24 cellular contexts compared by ENCODE assay signal in the genomic region with DNA sequence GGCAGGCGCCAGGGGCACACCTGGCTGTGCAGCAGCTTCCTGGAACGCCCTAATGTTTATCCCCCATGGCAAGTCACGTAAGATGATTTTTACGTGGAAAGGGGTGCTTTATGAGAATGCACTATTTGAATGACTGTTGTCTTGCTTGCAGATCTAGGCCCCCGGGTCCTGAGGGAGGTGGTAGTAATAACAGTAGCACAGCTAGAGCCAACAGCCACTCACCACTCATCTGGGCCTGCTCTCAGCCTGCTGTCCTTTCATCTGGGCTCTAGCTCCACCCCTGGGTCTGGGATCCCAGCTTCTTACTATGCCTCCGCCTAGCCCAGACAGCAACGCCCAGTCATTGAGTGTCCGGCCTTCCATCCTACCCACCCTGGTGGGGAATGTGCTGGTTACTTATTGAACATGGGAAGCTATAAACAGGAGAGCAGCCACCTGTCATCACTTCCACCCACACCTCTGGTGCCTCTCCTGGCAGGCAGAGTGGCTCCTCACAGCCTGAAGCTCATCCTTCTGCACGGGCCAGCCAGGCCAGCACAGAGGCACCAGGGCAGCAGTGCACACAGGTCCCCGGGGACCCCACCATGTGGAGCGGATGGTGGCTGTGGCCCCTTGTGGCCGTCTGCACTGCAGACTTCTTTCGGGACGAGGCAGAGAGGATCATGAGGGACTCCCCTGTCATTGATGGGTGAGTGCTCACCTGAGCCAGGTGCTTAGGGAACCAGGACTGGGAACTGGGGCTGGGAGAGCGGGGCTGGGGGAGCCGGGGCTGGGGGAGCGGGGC. TPM values are rescaled to one million over a fixed set of nuclear protein-coding genes. Genes with fewer than 3 reads are reported as not detected.
"Had no signal": no experiment of that assay in that cellular context is flagged by ENCODE, and none has a peak within 500 bp of the region (broad histone marks: within the 10 kb centered on the region; RNA-seq: fewer than 3 reads in every experiment).

No MANE protein-coding gene starts in this region.

- FAIRE-seq: colon, islet of Langerhans, pancreas, urothelium cell line had no signal

- H3K36me3 ChIP-seq: lower lobe of right lung, neutrophil, pancreas, thyroid gland had no signal

- H3K4me2 ChIP-seq: hepatocyte had no signal

- H3K27ac ChIP-seq: epithelial cell of prostate, hepatocyte, lower lobe of right lung, neutrophil, pancreas, thyroid gland had no signal

- H3K9me3 ChIP-seq: lower lobe of right lung, neutrophil, pancreas, thyroid gland had no signal

- ATAC-seq: activated CD8-positive, alpha-beta T cell treated with anti-CD3 and anti-CD28 coated beads, Interleukin-2, amount 10 ng/mL, durations not matched to agents 7 days and 5 days; activated naive CD8-positive, alpha-beta T cell treated with anti-CD3 and anti-CD28 coated beads, Interleukin-2, amount 50 U/mL, for 24 hours; activated T-cell treated with anti-CD3 and anti-CD28 coated beads, Interleukin-2, amount 50 U/mL, for 4 hours; lower lobe of right lung; natural killer cell; pancreas; sciatic nerve had no signal

- H3K4me3 ChIP-seq: hepatocyte, lower lobe of right lung, pancreas, thyroid gland had no signal

- DNase-seq: activated CD4-positive, alpha-beta T cell treated with anti-CD3 and anti-CD28 coated beads, Interleukin-2, amount 10 ng/mL, durations not matched to agents 7 days and 5 days; activated CD8-positive, alpha-beta T cell treated with anti-CD3 and anti-CD28 coated beads, Interleukin-2, amount 10 ng/mL, durations not matched to agents 7 days and 5 days; activated effector memory CD4-positive, alpha-beta T cell treated with Interleukin-2 at 50 U/mL for 16 hours; activated naive CD4-positive, alpha-beta T cell treated with anti-CD3 and anti-CD28 coated beads, Interleukin-2, amount 10 ng/mL, durations not matched to agents 7 days and 5 days; activated naive CD8-positive, alpha-beta T cell treated with anti-CD3 and anti-CD28 coated beads, Interleukin-2, amount 50 U/mL, for 24 hours; activated T-cell treated with anti-CD3 and anti-CD28 coated beads, Interleukin-2, amount 50 U/mL, for 4 hours; anterior cingulate cortex; caudate nucleus; endodermal cell; foreskin fibroblast; lower lobe of right lung; natural killer cell; stimulated activated CD4-positive, alpha-beta T cell treated with anti-CD3 and anti-CD28 coated beads, Interleukin-4, amount 100 ng/mL, for 4 hours; stimulated activated naive CD4-positive, alpha-beta T cell; thyroid gland had no signal

- H3K4me1 ChIP-seq: lower lobe of right lung, pancreas, thyroid gland had no signal

- H3K27me3 ChIP-seq: hepatocyte, pancreas, thyroid gland had no signal

- H2AFZ ChIP-seq: hepatocyte had no signal

- H3K79me2 ChIP-seq: hepatocyte had no signal

RNA-seq across cellular contexts. Expression of gene DPEP1, which starts 16.6 kb away (rescaled TPM):
- total RNA-seq: activated CD4-positive, alpha-beta T cell treated with anti-CD3 and anti-CD28 coated beads, Interleukin-2, amount 10 ng/mL, durations not matched to agents 7 days and 5 days; activated CD8-positive, alpha-beta T cell treated with anti-CD3 and anti-CD28 coated beads, Interleukin-2, amount 10 ng/mL, durations not matched to agents 7 days and 5 days; activated T-cell treated with anti-CD3 and anti-CD28 coated beads, Interleukin-2, amount 50 U/mL, for 4 hours; natural killer cell; sciatic nerve had no signal

RNA-seq across cellular contexts. Expression of gene CPNE7, which starts 54.5 kb away (rescaled TPM):
- total RNA-seq: sciatic nerve, subcutaneous adipose tissue had no signal
